17 cellular contexts compared by ENCODE assay signal in genomic region chr20:51189814-51190782, GRCh38.
"Had no signal": no experiment of that assay in that cellular context is flagged by ENCODE, and none has a peak within 500 bp of the region (broad histone marks: within the 10 kb centered on the region; RNA-seq: fewer than 3 reads in every experiment).

No MANE protein-coding gene starts in this region.

- H3K4me1 ChIP-seq: ascending aorta, colonic mucosa, gastroesophageal sphincter, pancreas, uterus had no signal

- H3K9me3 ChIP-seq: ascending aorta, colonic mucosa, gastroesophageal sphincter, pancreas, testis, uterus had no signal

- H3K27ac ChIP-seq: ascending aorta, colonic mucosa, gastroesophageal sphincter, hepatocyte, pancreas, testis, uterus had no signal

- H3K4me2 ChIP-seq: hepatocyte had no signal

- H3K27ac Mint-ChIP-seq: activated CD4-positive, alpha-beta memory T cell treated with anti-CD3 and anti-CD28 coated beads, Interleukin-2, amount 10 ng/mL, durations not matched to agents 7 days and 5 days; stimulated activated naive CD8-positive, alpha-beta T cell treated with anti-CD3 and anti-CD28 coated beads, Interleukin-15, Interleukin-2, amounts not matched to agents 100 ng/mL and 50 ng/mL, for 24 hours had no signal

- ATAC-seq: gastroesophageal sphincter, pancreas had no signal

- H3K79me2 ChIP-seq: hepatocyte had no signal

- H3K27me3 ChIP-seq: ascending aorta, colonic mucosa, hepatocyte, pancreas, testis, uterus had no signal

- H3K4me1 Mint-ChIP-seq: activated CD4-positive, alpha-beta memory T cell treated with anti-CD3 and anti-CD28 coated beads, Interleukin-2, amount 10 ng/mL, durations not matched to agents 7 days and 5 days; neural crest cell had no signal

- DNase-seq: activated CD4-positive, alpha-beta memory T cell treated with anti-CD3 and anti-CD28 coated beads, Interleukin-2, amount 10 ng/mL, durations not matched to agents 7 days and 5 days; activated CD4-positive, alpha-beta T cell treated with anti-CD3 and anti-CD28 coated beads for 1 hour; activated CD8-positive, alpha-beta memory T cell treated with anti-CD3 and anti-CD28 coated beads, Interleukin-2, amount 50 U/mL, for 4 hours; activated naive CD4-positive, alpha-beta T cell; colonic mucosa; pancreas; stimulated activated CD4-positive, alpha-beta T cell treated with anti-CD3 and anti-CD28 coated beads, Interleukin-4, amount 100 ng/mL, for 1 hour; stimulated activated CD8-positive, alpha-beta memory T cell treated with anti-CD3 and anti-CD28 coated beads, Interleukin-4, amount 100 ng/mL, for 48 hours; T1000; testis; uterus had no signal

- H3K9me3 Mint-ChIP-seq: activated CD4-positive, alpha-beta memory T cell treated with anti-CD3 and anti-CD28 coated beads, Interleukin-2, amount 10 ng/mL, durations not matched to agents 7 days and 5 days; neural crest cell; stimulated activated naive CD8-positive, alpha-beta T cell treated with anti-CD3 and anti-CD28 coated beads, Interleukin-15, Interleukin-2, amounts not matched to agents 100 ng/mL and 50 ng/mL, for 24 hours had no signal

- H3K4me3 ChIP-seq: ascending aorta, colonic mucosa, gastroesophageal sphincter, hepatocyte, lung, pancreas, testis, uterus had no signal

- H3K4me3 Mint-ChIP-seq: activated CD4-positive, alpha-beta memory T cell treated with anti-CD3 and anti-CD28 coated beads, Interleukin-2, amount 10 ng/mL, durations not matched to agents 7 days and 5 days; neural crest cell; stimulated activated naive CD8-positive, alpha-beta T cell treated with anti-CD3 and anti-CD28 coated beads, Interleukin-15, Interleukin-2, amounts not matched to agents 100 ng/mL and 50 ng/mL, for 24 hours had no signal

- FAIRE-seq: pancreas had no signal

- H2AFZ ChIP-seq: hepatocyte had no signal

- H3K36me3 ChIP-seq: ascending aorta, colonic mucosa, gastroesophageal sphincter, pancreas, uterus had no signal
